In genomic region chr5:152811985-152812384, GRCh38 we compare ENCODE assay signal across 24 cellular contexts.
DNase-seq lines count a peak whose midpoint lies in the region; ATAC-seq, FAIRE-seq and TF ChIP-seq lines count a peak whose summit lies in the region.
"Had no signal": no experiment of that assay in that cellular context is flagged by ENCODE, and none has a peak within 500 bp of the region (broad histone marks: within the 10 kb centered on the region; RNA-seq: fewer than 3 reads in every experiment).

No MANE protein-coding gene starts in this region.

- FAIRE-seq in HepG2 (lab: Jason Lieb, UNC): no peak

- no peak for TF ChIP-seq EP300 in HepG2 (IDR thresholded peaks at IDR 0.05; ENCODE audit: low read depth in 2 of 2, low read length in 2 of 2)
- TF ChIP-seq EP300 in HepG2 (CRISPR knock-in tag; IDR thresholded peaks at IDR 0.05; ENCODE audit: borderline replicate concordance): no peak

- H2AFZ ChIP-seq in HepG2 (ENCODE audit: low read length) (no peak overlapping the region), smooth muscle cell (ENCODE audit: low read depth) (no peak overlapping the region)

- no peaks in the 10 kb centered on the region for H3K79me2 ChIP-seq in HepG2 (ENCODE audit: insufficient read depth, low read length)
- H3K79me2 ChIP-seq in smooth muscle cell (ENCODE audit: low read depth): no peaks in the 10 kb centered on the region

- H3F3A ChIP-seq in smooth muscle cell (ENCODE audit: low read depth): no peaks in the 10 kb centered on the region

- H3K4me2 ChIP-seq in HepG2 (ENCODE audit: low read depth, low read length) (no peak overlapping the region), smooth muscle cell (no peak overlapping the region)

- no peaks in the 10 kb centered on the region for H3K4me1 ChIP-seq in HepG2 (ENCODE audit: insufficient read depth, low read length)
- no peaks in the 10 kb centered on the region for H3K4me1 ChIP-seq in right lobe of liver
- no peaks in the 10 kb centered on the region for H3K4me1 ChIP-seq in smooth muscle cell (ENCODE audit: low read depth)
- H3K4me1 ChIP-seq: vagina had no signal

- intact Hi-C loops in HepG2 (cut with micrococcal nuclease; ENCODE audit: unreplicated experiment) (no loop called here), right lobe of liver (cut with DNase I) (no loop called here)

- in situ Hi-C loops in HepG2 (cut with HindIII; ENCODE audit: extremely low pct_ligation_motif_present, low pct_unique_long_range_greater_than_20kb): no loop called here

- POLR2A ChIA-PET in HepG2 (lab: Yijun Ruan, JAX): no interaction called here

- TF ChIP-seq POLR2A in HepG2 (IDR thresholded peaks at IDR 0.05; ENCODE audit: insufficient read depth in 1 of 2, low read depth in 2 of 2, low read length in 2 of 2) (no peak), right lobe of liver (IDR thresholded peaks at IDR 0.05) (no peak)

- CTCF ChIA-PET in HepG2 (lab: Yijun Ruan, JAX; ENCODE audit: low intra/inter-chr PET ratio, low total read pairs): no interaction called here

- no TSS peak for BruUV-seq in HepG2 (replicated peaks; lab: Mats Ljungman, UMichigan)

- WGBS in HepG2 (ENCODE audit: low lambda C conversion rate): 34% methylated on average over 5 of the region's 5 CpGs
- WGBS in right lobe of liver (ENCODE audit: insufficient coverage, low coverage, low lambda C conversion rate, missing lambda C conversion rate): 55% methylated on average over 5 of the region's 5 CpGs
- 72% methylated on average over 5 of the region's 5 CpGs for whole genome bisulfite sequencing in smooth muscle cell (ENCODE audit: low lambda C conversion rate)

- H3K36me3 ChIP-seq in HepG2 (replicated peaks in 1 of 2; ENCODE audit: control insufficient read depth in 1 of 2, insufficient read depth in 2 of 2, low read length in 2 of 2): no peaks in the 10 kb centered on the region
- no peaks in the 10 kb centered on the region for H3K36me3 ChIP-seq in right lobe of liver
- H3K36me3 ChIP-seq in smooth muscle cell (ENCODE audit: low read depth): no peaks in the 10 kb centered on the region
- H3K36me3 ChIP-seq: vagina had no signal

- H3K27ac ChIP-seq in HepG2 (ENCODE audit: extremely low read length, insufficient read depth, low read length) (no peak overlapping the region), right lobe of liver (no peak overlapping the region), smooth muscle cell (ENCODE audit: low read depth) (peak overlapping the region; percentile 67)
- H3K27ac ChIP-seq: skin epidermis, vagina had no signal

- H3K9me3 ChIP-seq in HepG2 (ENCODE audit: low read length): peaks cover 71% of the 10 kb centered on the region
- H3K9me3 ChIP-seq in right lobe of liver: no peaks in the 10 kb centered on the region
- no peaks in the 10 kb centered on the region for H3K9me3 ChIP-seq in smooth muscle cell (replicated peaks; ENCODE audit: low read depth)
- H3K9me3 ChIP-seq: vagina had no signal

- H3K27me3 ChIP-seq in HepG2 (ENCODE audit: control insufficient read depth in 1 of 2, insufficient read depth in 2 of 2, low read length in 2 of 2) (no peaks in the 10 kb centered on the region), right lobe of liver (no peaks in the 10 kb centered on the region), smooth muscle cell (ENCODE audit: low read depth) (no peaks in the 10 kb centered on the region)
- H3K27me3 ChIP-seq: vagina had no signal

- DNase-seq in HepG2 (ENCODE audit: low spot score) (no peak), right lobe of liver (no peak), NCI-H69 (lab: John Stamatoyannopoulos, UW) (peak; percentile 54), fibroblast of pulmonary artery (ENCODE audit: low read depth) (peak; percentile 1), smooth muscle cell (lab: John Stamatoyannopoulos, UW; ENCODE audit: unreplicated experiment) (no peak), DMS153 treated with DMSO at 0.1 percent for 48 hours (lab: John Stamatoyannopoulos, UW; ENCODE audit: unreplicated experiment) (no peak), MV-4-11 (lab: John Stamatoyannopoulos, UW) (no peak), NCI-H345 treated with DMSO at 0.1 percent for 48 hours (lab: John Stamatoyannopoulos, UW; ENCODE audit: unreplicated experiment) (no peak)
- DNase-seq: activated T-cell treated with anti-CD3 and anti-CD28 coated beads, Interleukin-2, amount 50 U/mL, for 24 hours; anterior cingulate cortex; caudate nucleus; CD8-positive, alpha-beta memory T cell; dermis blood vessel endothelial cell; DMS153; GOT3; head of caudate nucleus; left cardiac atrium; NCI-H1105 treated with DMSO at 0.1 percent for 48 hours; NCI-H2081 treated with DMSO at 0.1 percent for 48 hours; NCI-H524; nucleus accumbens; stimulated activated CD4-positive, alpha-beta T cell treated with anti-CD3 and anti-CD28 coated beads, Interleukin-2, amount 100 ng/mL, for 24 hours had no signal

- TF ChIP-seq CTCF in HepG2 (CRISPR knock-in tag; IDR thresholded peaks at IDR 0.05): no peak
- TF ChIP-seq CTCF in right lobe of liver (IDR thresholded peaks at IDR 0.05): no peak
- no peak for TF ChIP-seq CTCF in fibroblast of pulmonary artery (IDR thresholded peaks at IDR 0.05; ENCODE audit: low read length, missing control alignments)
- no peak for TF ChIP-seq CTCF in smooth muscle cell (IDR thresholded peaks at IDR 0.05; ENCODE audit: borderline replicate concordance, insufficient read depth, poor library complexity, severe bottlenecking)

- H4K20me1 ChIP-seq in HepG2 (ENCODE audit: insufficient read depth, low read length) (no peaks in the 10 kb centered on the region), smooth muscle cell (ENCODE audit: low read depth) (no peaks in the 10 kb centered on the region)

- ATAC-seq in HepG2: no peak
- no peak for ATAC-seq in right lobe of liver
- ATAC-seq: left cardiac atrium had no signal

- H3K9ac ChIP-seq in HepG2 (ENCODE audit: insufficient read depth, low read depth, low read length): no peak overlapping the region
- peak overlapping the region; percentile 7 for H3K9ac ChIP-seq in smooth muscle cell (ENCODE audit: low read depth)

- no peak for TF ChIP-seq RAD21 in HepG2 (CRISPR knock-in tag; IDR thresholded peaks at IDR 0.05)

- H3K4me3 ChIP-seq in HepG2 (replicated peaks in 1 of 3; ENCODE audit: insufficient read depth in 1 of 3, low read depth in 2 of 3, low read length in 3 of 3): no peak overlapping the region
- no peak overlapping the region for H3K4me3 ChIP-seq in right lobe of liver
- H3K4me3 ChIP-seq in fibroblast of pulmonary artery (replicated peaks; ENCODE audit: low read depth, low read length): no peak overlapping the region
- no peak overlapping the region for H3K4me3 ChIP-seq in smooth muscle cell
- H3K4me3 ChIP-seq: skin epidermis, vagina had no signal

TF ChIP-seq in HepG2, 621 proteins besides CTCF, POLR2A, EP300 and RAD21:
- TF ChIP-seq TBX3 (IDR thresholded peaks at IDR 0.05; ENCODE audit: borderline replicate concordance) (no peak), ERF (CRISPR knock-in tag; IDR thresholded peaks at IDR 0.05) (no peak), ELF4 (CRISPR knock-in tag; IDR thresholded peaks at IDR 0.05; ENCODE audit: borderline replicate concordance) (no peak), TP53 (CRISPR knock-in tag; conservative IDR thresholded peaks at IDR 0.05) (peak; percentile 98)
TF ChIP-seq in HepG2: peak in this region for 1.

Comparison
In these comparisons a context has a peak if more than half of its experiments do, and no peak if none do; other contexts are left out.
1. DNase-seq: peak in NCI-H69 (single experiment) and fibroblast of pulmonary artery (single experiment); none in HepG2 (single experiment), right lobe of liver (0 of 3), smooth muscle cell (single experiment), DMS153 treated with DMSO at 0.1 percent for 48 hours (single experiment), MV-4-11 (single experiment) and NCI-H345 treated with DMSO at 0.1 percent for 48 hours (single experiment).